17 cellular contexts compared by ENCODE assay signal in the genomic region with DNA sequence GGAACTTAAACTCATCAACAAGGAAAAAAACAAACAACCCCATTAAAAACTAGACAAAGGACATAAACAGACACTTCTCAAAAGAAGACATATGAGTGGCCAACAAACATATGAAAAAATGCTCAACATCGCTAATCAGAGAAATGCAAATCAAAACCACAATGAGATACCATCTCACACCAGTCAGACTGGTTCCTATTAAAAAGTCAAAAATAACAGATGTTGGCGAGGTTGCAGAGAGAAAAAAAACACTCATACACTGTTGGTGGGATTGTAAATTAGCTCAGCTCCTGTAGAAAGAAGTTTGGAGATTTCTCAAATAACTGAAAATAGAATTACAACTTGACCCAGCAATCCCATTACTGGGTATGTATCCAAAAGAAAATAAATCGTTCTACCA.
"Had no signal": no experiment of that assay in that cellular context is flagged by ENCODE, and none has a peak within 500 bp of the region (broad histone marks: within the 10 kb centered on the region; RNA-seq: fewer than 3 reads in every experiment).

No MANE protein-coding gene starts in this region.

- H3K27ac ChIP-seq: hepatocyte, left ventricle myocardium inferior, neural progenitor cell, testis, upper lobe of left lung had no signal

- DNase-seq: activated CD4-positive, alpha-beta T cell treated with anti-CD3 and anti-CD28 coated beads for 1 hour; activated CD4-positive, alpha-beta T cell treated with anti-CD3 and anti-CD28 coated beads, Interleukin-2, amount 50 U/mL, for 1 hour; activated gamma-delta T cell treated with Interleukin-2 at 50 U/mL for 16 hours; activated T-cell treated with anti-CD3 and anti-CD28 coated beads, Interleukin-2, amount 50 U/mL, for 1 hour; aorta; effector CD4-positive, alpha-beta T cell; foreskin melanocyte; left ventricle myocardium inferior; mammary epithelial cell; naive thymus-derived CD8-positive, alpha-beta T cell; small intestine; stimulated activated CD4-positive, alpha-beta T cell treated with anti-CD3 and anti-CD28 coated beads, Interleukin-2, amount 100 ng/mL, for 24 hours; stimulated activated naive B cell treated with anti-CD40 and anti-IgM and Interleukin-4, amounts not matched to agents 10 μg/mL and 1 μg/mL and 100 μg/mL, for 72 hours; testis; upper lobe of left lung had no signal

- H3K27me3 ChIP-seq: hepatocyte, neural progenitor cell, testis, upper lobe of left lung had no signal

- H3K4me1 ChIP-seq: neural progenitor cell, testis, upper lobe of left lung had no signal

- H3K9me3 ChIP-seq: left ventricle myocardium inferior, testis, upper lobe of left lung had no signal

- H3K4me3 ChIP-seq: hepatocyte, left ventricle myocardium inferior, neural progenitor cell, testis, upper lobe of left lung had no signal

- H3K36me3 ChIP-seq: left ventricle myocardium inferior, neural progenitor cell, upper lobe of left lung had no signal
